18 cellular contexts compared by ENCODE assay signal in genomic region chr4:151000747-151001429, GRCh38.
"Had no signal": no experiment of that assay in that cellular context is flagged by ENCODE, and none has a peak within 500 bp of the region (broad histone marks: within the 10 kb centered on the region; RNA-seq: fewer than 3 reads in every experiment).

No MANE protein-coding gene starts in this region.

- ATAC-seq: activated CD8-positive, alpha-beta T cell treated with anti-CD3 and anti-CD28 coated beads for 36 hours; activated T-cell treated with anti-CD3 and anti-CD28 coated beads, Interleukin-2, amount 50 U/mL, for 72 hours; esophagus mucosa; gastrocnemius medialis; left ventricle myocardium superior had no signal

- H3K4me3 Mint-ChIP-seq: activated B cell treated with CpG ODN at 0.5 μM for 24 hours; activated CD8-positive, alpha-beta T cell treated with anti-CD3 and anti-CD28 coated beads for 36 hours; activated T-cell treated with anti-CD3 and anti-CD28 coated beads, Interleukin-2, amount 50 U/mL, for 72 hours had no signal

- H3K27me3 ChIP-seq: adrenal gland, breast epithelium, gastrocnemius medialis, heart left ventricle, sigmoid colon, thyroid gland had no signal

- H3K9me3 ChIP-seq: adrenal gland, breast epithelium, gastrocnemius medialis, heart left ventricle, sigmoid colon, thyroid gland had no signal

- H3K9me3 Mint-ChIP-seq: activated B cell treated with CpG ODN at 0.5 μM for 24 hours; activated CD8-positive, alpha-beta T cell treated with anti-CD3 and anti-CD28 coated beads for 36 hours; activated T-cell treated with anti-CD3 and anti-CD28 coated beads, Interleukin-2, amount 50 U/mL, for 72 hours had no signal

- H3K36me3 ChIP-seq: adrenal gland, breast epithelium, gastrocnemius medialis, heart left ventricle, sigmoid colon, thyroid gland had no signal

- H3K27ac Mint-ChIP-seq: activated B cell treated with CpG ODN at 0.5 μM for 24 hours; activated CD8-positive, alpha-beta T cell treated with anti-CD3 and anti-CD28 coated beads for 36 hours; activated T-cell treated with anti-CD3 and anti-CD28 coated beads, Interleukin-2, amount 50 U/mL, for 72 hours had no signal

- H3K4me3 ChIP-seq: adrenal gland, breast epithelium, gastrocnemius medialis, heart left ventricle, sigmoid colon, thyroid gland had no signal

- DNase-seq: activated B cell treated with CpG ODN at 0.5 μM for 24 hours; activated CD4-positive, alpha-beta T cell treated with anti-CD3 and anti-CD28 coated beads for 48 hours; activated CD8-positive, alpha-beta T cell treated with anti-CD3 and anti-CD28 coated beads for 36 hours; activated effector memory CD4-positive, alpha-beta T cell treated with anti-CD3 and anti-CD28 coated beads, Interleukin-2, amount 50 U/mL, for 16 hours; activated naive CD4-positive, alpha-beta T cell treated with anti-CD3 and anti-CD28 coated beads, Interleukin-2, amount 50 U/mL, for 16 hours; activated T-cell treated with anti-CD3 and anti-CD28 coated beads, Interleukin-2, amount 50 U/mL, for 72 hours; adrenal gland; cerebellar nuclear complex; cortex of kidney; gastrocnemius medialis; heart left ventricle; kidney glomerular epithelial cell; left ventricle myocardium superior; sigmoid colon; stimulated activated naive CD4-positive, alpha-beta T cell treated with Interleukin-2 at 50 U/mL for 16 hours; thyroid gland had no signal

- H3K27ac ChIP-seq: adrenal gland, breast epithelium, gastrocnemius medialis, heart left ventricle, sigmoid colon, thyroid gland had no signal

- H3K4me1 ChIP-seq: breast epithelium, gastrocnemius medialis, sigmoid colon, thyroid gland had no signal

- H3K27me3 Mint-ChIP-seq: activated B cell treated with CpG ODN at 0.5 μM for 24 hours; activated CD8-positive, alpha-beta T cell treated with anti-CD3 and anti-CD28 coated beads for 36 hours had no signal
